Comparison of ENCODE assay signal across 7 cellular contexts in genomic region chr12:98903875-98904274, GRCh38.
"Had no signal": no experiment of that assay in that cellular context is flagged by ENCODE, and none has a peak within 500 bp of the region (broad histone marks: within the 10 kb centered on the region; RNA-seq: fewer than 3 reads in every experiment).

No MANE protein-coding gene starts in this region.

- FAIRE-seq: H1, H54, HepG2 had no signal

- DNase-seq: H9, HCEC 1CT, KBM-7 had no signal

- ATAC-seq: GM23338, HepG2 had no signal
